ENCODE assay signal across 18 cellular contexts in genomic region chr12:132743831-132744230, GRCh38. TPM values are rescaled to one million over a fixed set of nuclear protein-coding genes. Genes with fewer than 3 reads are reported as not detected.
DNase-seq lines count a peak whose midpoint lies in the region; ATAC-seq and TF ChIP-seq lines count a peak whose summit lies in the region.
"Had no signal": no experiment of that assay in that cellular context is flagged by ENCODE, and none has a peak within 500 bp of the region (broad histone marks: within the 10 kb centered on the region; RNA-seq: fewer than 3 reads in every experiment).

No MANE protein-coding gene starts in this region.

- H3K9me3 ChIP-seq in right atrium auricular region: no peaks in the 10 kb centered on the region
- H3K9me3 ChIP-seq in lower lobe of right lung: no peaks in the 10 kb centered on the region
- H3K9me3 ChIP-seq: A549, Caco-2 had no signal

- no peaks in the 10 kb centered on the region for H3K27me3 Mint-ChIP-seq in activated T-cell treated with anti-CD3 and anti-CD28 coated beads, Interleukin-2, amount 50 U/mL, for 24 hours
- H3K27me3 Mint-ChIP-seq in immature natural killer cell (ENCODE audit: low read depth in 3 of 3) (no peaks in the 10 kb centered on the region), progenitor cell of endocrine pancreas (no peaks in the 10 kb centered on the region)
- H3K27me3 Mint-ChIP-seq: CD4-positive, alpha-beta T cell had no signal

- H3K36me3 Mint-ChIP-seq in activated T-cell treated with anti-CD3 and anti-CD28 coated beads, Interleukin-2, amount 50 U/mL, for 24 hours (ENCODE audit: low read depth): peaks cover 100% of the 10 kb centered on the region
- peaks cover 27 to 61% (median 37%) of the 10 kb centered on the region in 3 donors for H3K36me3 Mint-ChIP-seq in immature natural killer cell
- H3K36me3 Mint-ChIP-seq in progenitor cell of endocrine pancreas (ENCODE audit: insufficient read depth): peaks cover 32% of the 10 kb centered on the region

- H3K27ac ChIP-seq in right atrium auricular region (no peak overlapping the region), lower lobe of right lung (no peak overlapping the region)
- H3K27ac ChIP-seq: 22Rv1, A549, C4-2B had no signal

- H3K9me3 Mint-ChIP-seq in activated T-cell treated with anti-CD3 and anti-CD28 coated beads, Interleukin-2, amount 50 U/mL, for 24 hours: no peaks in the 10 kb centered on the region
- no peaks in the 10 kb centered on the region for H3K9me3 Mint-ChIP-seq in immature natural killer cell
- H3K9me3 Mint-ChIP-seq in progenitor cell of endocrine pancreas (ENCODE audit: low read depth): no peaks in the 10 kb centered on the region
- H3K9me3 Mint-ChIP-seq: CD4-positive, alpha-beta T cell; H9 had no signal

- no peak overlapping the region for H3K4me3 Mint-ChIP-seq in activated T-cell treated with anti-CD3 and anti-CD28 coated beads, Interleukin-2, amount 50 U/mL, for 24 hours
- H3K4me3 Mint-ChIP-seq in immature natural killer cell (no peak overlapping the region), progenitor cell of endocrine pancreas (ENCODE audit: low read depth) (no peak overlapping the region)
- H3K4me3 Mint-ChIP-seq: CD4-positive, alpha-beta T cell; H9 had no signal

- peak overlapping the region; percentile 36 for H3K27ac Mint-ChIP-seq in activated T-cell treated with anti-CD3 and anti-CD28 coated beads, Interleukin-2, amount 50 U/mL, for 24 hours
- H3K27ac Mint-ChIP-seq in immature natural killer cell (no peak overlapping the region), progenitor cell of endocrine pancreas (no peak overlapping the region)
- H3K27ac Mint-ChIP-seq: CD4-positive, alpha-beta T cell had no signal

- ATAC-seq in left ventricle myocardium superior (no peak), lower lobe of right lung (peak in 1 of 2 donors; percentile 15), HG02852 (IDR thresholded peaks at IDR 0.05; ENCODE audit: unreplicated experiment) (no peak)
- ATAC-seq: A549 had no signal

- H3K4me3 ChIP-seq in right atrium auricular region (no peak overlapping the region), lower lobe of right lung (no peak overlapping the region)
- H3K4me3 ChIP-seq: A549 had no signal

- no peak for DNase-seq in activated T-cell treated with anti-CD3 and anti-CD28 coated beads, Interleukin-2, amount 50 U/mL, for 24 hours
- DNase-seq in activated T-cell treated with anti-CD3 and anti-CD28 coated beads for 4 hours: no peak
- peak; percentile 13 for DNase-seq in left ventricle myocardium superior
- DNase-seq in right atrium auricular region (ENCODE audit: low spot score): no peak
- DNase-seq in lower lobe of right lung: peak; percentile 26
- DNase-seq in immature natural killer cell: no peak
- no peak for DNase-seq in progenitor cell of endocrine pancreas (ENCODE audit: low spot score, unreplicated experiment)
- DNase-seq: AML-193; Caco-2; CD4-positive, alpha-beta T cell; DMS153; DMS79; GDM1; H9 had no signal

- H3K4me1 ChIP-seq in right atrium auricular region (peaks cover 0 to 21% of the 10 kb centered on the region in 2 donors), lower lobe of right lung (no peaks in the 10 kb centered on the region)
- H3K4me1 ChIP-seq: A549, Caco-2 had no signal

- H3K27me3 ChIP-seq in right atrium auricular region (no peaks in the 10 kb centered on the region), lower lobe of right lung (ENCODE audit: low read depth) (no peaks in the 10 kb centered on the region)

- TF ChIP-seq CTCF in right atrium auricular region (IDR thresholded peaks at IDR 0.05): no peak
- no peak for TF ChIP-seq CTCF in lower lobe of right lung (IDR thresholded peaks at IDR 0.05)
- TF ChIP-seq CTCF in progenitor cell of endocrine pancreas (IDR thresholded peaks at IDR 0.05; ENCODE audit: unreplicated experiment): no peak

- peaks cover 12% of the 10 kb centered on the region for H3K4me1 Mint-ChIP-seq in activated T-cell treated with anti-CD3 and anti-CD28 coated beads, Interleukin-2, amount 50 U/mL, for 24 hours (ENCODE audit: low read depth)
- H3K4me1 Mint-ChIP-seq in immature natural killer cell (peaks cover 10 to 18% of the 10 kb centered on the region in 2 donors), progenitor cell of endocrine pancreas (ENCODE audit: low read depth) (no peaks in the 10 kb centered on the region)
- H3K4me1 Mint-ChIP-seq: H9 had no signal

- intact Hi-C loops in left ventricle myocardium superior (cut with micrococcal nuclease): no loop called here
- intact Hi-C loops in lower lobe of right lung (cut with DNase I): no loop called here

- peaks cover 94% of the 10 kb centered on the region for H3K36me3 ChIP-seq in right atrium auricular region
- H3K36me3 ChIP-seq in lower lobe of right lung: peaks cover 100% of the 10 kb centered on the region

RNA-seq across cellular contexts. Expression of gene ANKLE2, which starts 17.8 kb away (rescaled TPM):
- total RNA-seq in left ventricle myocardium superior (26.1 TPM), right atrium auricular region (10 to 100 TPM; 23.8 to 24.2 TPM), lower lobe of right lung (49.6 TPM), progenitor cell of endocrine pancreas (81.1 and 83.7 TPM in 2 replicates)
- 10 to 100 TPM; 14.4 to 26.7 (median 22.3) TPM for polyA plus RNA-seq in immature natural killer cell

RNA-seq across cellular contexts. Expression of gene PGAM5, which starts 33.2 kb away (rescaled TPM):
- total RNA-seq in left ventricle myocardium superior (33.7 TPM), right atrium auricular region (10 to 100 TPM; 12.8 to 20.0 TPM), lower lobe of right lung (21.7 TPM), progenitor cell of endocrine pancreas (39.6 and 44.4 TPM in 2 replicates)
- polyA plus RNA-seq in immature natural killer cell: 10 to 100 TPM; 12.1 to 19.6 (median 18.7) TPM

RNA-seq across cellular contexts. Expression of gene PXMP2, which starts 56.4 kb away (rescaled TPM):
- total RNA-seq in left ventricle myocardium superior: 75.1 TPM
- total RNA-seq in right atrium auricular region: 10 to 100 TPM; 43.0 to 65.7 TPM
- 16.9 TPM for total RNA-seq in lower lobe of right lung
- 10 to 100 TPM; 12.5 to 18.2 (median 17.3) TPM for polyA plus RNA-seq in immature natural killer cell
- 24.4 and 25.0 TPM in 2 replicates for total RNA-seq in progenitor cell of endocrine pancreas

RNA-seq across cellular contexts. Expression of gene POLE, which starts 56.7 kb away (rescaled TPM):
- total RNA-seq in left ventricle myocardium superior: 13.0 TPM
- 10 to 100 TPM; 10.2 to 13.9 TPM for total RNA-seq in right atrium auricular region
- total RNA-seq in lower lobe of right lung: 28.0 TPM
- 1 to 10 TPM; 2.2 to 8.8 (median 2.3) TPM for polyA plus RNA-seq in immature natural killer cell
- 121 and 129 TPM in 2 replicates for total RNA-seq in progenitor cell of endocrine pancreas

Comparison
In these comparisons a context has a peak if more than half of its experiments do, and no peak if none do; other contexts are left out.
1. DNase-seq: peak in left ventricle myocardium superior (single experiment) and lower lobe of right lung (single experiment); none in activated T-cell treated with anti-CD3 and anti-CD28 coated beads, Interleukin-2, amount 50 U/mL, for 24 hours (single experiment), activated T-cell treated with anti-CD3 and anti-CD28 coated beads for 4 hours (single experiment), right atrium auricular region (single experiment), immature natural killer cell (0 of 3) and progenitor cell of endocrine pancreas (single experiment).